Comparison of ENCODE assay signal across 1 cellular context in genomic region chrX:367349-367748, GRCh38.
TF ChIP-seq lines count a peak whose summit lies in the region.

No MANE protein-coding gene starts in this region.

TF ChIP-seq in WTC11, 78 proteins besides CTCF, POLR2A, EP300 and RAD21 (continued from another document):
- TF ChIP-seq ZBTB21 (CRISPR knock-in tag; IDR thresholded peaks at IDR 0.05; ENCODE audit: borderline replicate concordance) (no peak), PRDM15 (CRISPR knock-in tag; IDR thresholded peaks at IDR 0.05) (no peak), ZNF219 (CRISPR knock-in tag; IDR thresholded peaks at IDR 0.05; ENCODE audit: borderline replicate concordance) (no peak), ZNF317 (CRISPR knock-in tag; IDR thresholded peaks at IDR 0.05; ENCODE audit: borderline replicate concordance, low read depth) (no peak), IRF1 (CRISPR knock-in tag; IDR thresholded peaks at IDR 0.05) (no peak)
